10 cellular contexts compared by ENCODE assay signal in genomic region chr16:67249762-67250327, GRCh38. TPM values are rescaled to one million over a fixed set of nuclear protein-coding genes. Genes with fewer than 3 reads are reported as not detected.
DNase-seq lines count a peak whose midpoint lies in the region; ATAC-seq, FAIRE-seq and TF ChIP-seq lines count a peak whose summit lies in the region.
"Had no signal": no experiment of that assay in that cellular context is flagged by ENCODE, and none has a peak within 500 bp of the region (broad histone marks: within the 10 kb centered on the region; RNA-seq: fewer than 3 reads in every experiment).

No MANE protein-coding gene starts in this region.

- H2BK120ac ChIP-seq in IMR-90 (ENCODE audit: low read depth, low read length), result peak overlapping the region; percentile 4; the same call in 1 of the 2 replicates

- H3K9me1 ChIP-seq in IMR-90 (ENCODE audit: insufficient read depth, low read length) (peaks cover 12% of the 10 kb centered on the region), K562 (ENCODE audit: control insufficient read depth, insufficient read depth, low read length) (no peaks in the 10 kb centered on the region)

- peak overlapping the region; percentile 19; the same call in 1 of the 3 replicates for H2BK15ac ChIP-seq in IMR-90 (ENCODE audit: low read depth, low read length)

- H3K56ac ChIP-seq in IMR-90 (ENCODE audit: extremely low read depth, insufficient read depth, low read length), result no peak overlapping the region

- H3K9me3 ChIP-seq in CD8-positive, alpha-beta memory T cell (ENCODE audit: low read length), result no peaks in the 10 kb centered on the region
- no peaks in the 10 kb centered on the region for H3K9me3 ChIP-seq in IMR-90 (ENCODE audit: control insufficient read depth, insufficient read depth, low read length)
- no peaks in the 10 kb centered on the region for H3K9me3 ChIP-seq in K562 (replicated peaks; ENCODE audit: control insufficient read depth, insufficient read depth, low read depth, low read length)
- H3K9me3 ChIP-seq in heart right ventricle, result no peaks in the 10 kb centered on the region
- H3K9me3 ChIP-seq: SJSA1 had no signal

- peak; percentile 29 for FAIRE-seq in K562 (lab: Jason Lieb, UNC)

- BruUV-seq in IMR-90 (replicated peaks; lab: Mats Ljungman, UMichigan) (no TSS peak), K562 (replicated peaks; lab: Mats Ljungman, UMichigan) (no TSS peak)

- H3K23ac ChIP-seq in IMR-90 (ENCODE audit: low read depth, low read length), result peak overlapping the region; percentile 88

- peaks cover 3 to 40% of the 10 kb centered on the region in 2 experiments; a peak in 3 of 4 replicates for H3K79me1 ChIP-seq in IMR-90 (ENCODE audit: low read depth in 1 of 2, low read length in 2 of 2)

- TF ChIP-seq CTCF in IMR-90 (conservative IDR thresholded peaks at IDR 0.05; ENCODE audit: low read depth, low read length) (no peak), K562 (IDR thresholded peaks at IDR 0.05 in 2 of 3, conservative IDR thresholded peaks at IDR 0.05 in 1 of 3; ENCODE audit: insufficient read depth in 2 of 3, low read depth in 1 of 3, low read length in 3 of 3) (no peak), nephron progenitor cell (IDR thresholded peaks at IDR 0.05) (no peak), heart right ventricle (IDR thresholded peaks at IDR 0.05) (no peak)

- H3K27me3 Mint-ChIP-seq in CD8-positive, alpha-beta memory T cell, result no peaks in the 10 kb centered on the region
- peaks cover 53% of the 10 kb centered on the region for H3K27me3 Mint-ChIP-seq in nephron progenitor cell (ENCODE audit: low read depth, poor library complexity)

- POLR2A ChIA-PET in CD8-positive, alpha-beta memory T cell (lab: Charles Lee), result no interaction called here
- POLR2A ChIA-PET in IMR-90 (lab: Charles Lee; ENCODE audit: unreplicated experiment) (interaction anchor here (0.7 kb wide), 1 partner anchor 11 kb away, joined by 3 read pairs; no protein-coding TSS in a partner anchor), K562 (lab: Yijun Ruan, JAX) (interaction anchor here (1.1 kb wide), 1 partner anchor 8 kb away, joined by 3 read pairs; no protein-coding TSS in a partner anchor)

- ATAC-seq in IMR-90 (ENCODE audit: low read depth) (no peak), K562 (no peak), heart right ventricle (no peak)

- WGBS in IMR-90 (ENCODE audit: extremely low coverage in 2 of 2, insufficient read length in 1 of 2), 2 experiments, result 41% methylated on average over 6 of the region's 8 CpGs; no CpG with 5 or more reads in 1 of the 2 experiments
- 47% methylated on average over 5 of the region's 8 CpGs for WGBS in K562 (ENCODE audit: insufficient coverage, low coverage, missing lambda C conversion rate)
- 50 to 55% methylated on average over 8 of the region's 8 CpGs for WGBS in heart right ventricle, 2 donors

- H3K9me3 Mint-ChIP-seq in CD8-positive, alpha-beta memory T cell, result no peaks in the 10 kb centered on the region
- no peaks in the 10 kb centered on the region for H3K9me3 Mint-ChIP-seq in nephron progenitor cell

- H4K5ac ChIP-seq in IMR-90 (ENCODE audit: low read depth, low read length), result peak overlapping the region; percentile 66

- peak overlapping the region; percentile 51 for H3K4ac ChIP-seq in IMR-90 (ENCODE audit: low read depth, low read length)

- peaks cover 0 to 4% (median 0%) of the 10 kb centered on the region in 3 donors for H3K36me3 Mint-ChIP-seq in CD8-positive, alpha-beta memory T cell
- H3K36me3 Mint-ChIP-seq in nephron progenitor cell (ENCODE audit: low read depth), result no peaks in the 10 kb centered on the region

- TF ChIP-seq RAD21 in IMR-90 (IDR thresholded peaks at IDR 0.05; ENCODE audit: low read length) (no peak), K562 (CRISPR knock-in tag; conservative IDR thresholded peaks at IDR 0.05 in 1 of 2, IDR thresholded peaks at IDR 0.05 in 1 of 2) (no peak)

- peak overlapping the region; percentile 78 for H3K4me2 ChIP-seq in IMR-90 (ENCODE audit: low read depth, low read length)
- peak overlapping the region; percentile 76 for H3K4me2 ChIP-seq in K562 (ENCODE audit: insufficient read depth, low read length)

- H2BK20ac ChIP-seq in IMR-90 (ENCODE audit: low read depth, low read length), result 0 out of 2 replicates have a peak overlapping the region, but pooled peaks have one; percentile 0

- no peak for TF ChIP-seq EP300 in K562 (IDR thresholded peaks at IDR 0.05; ENCODE audit: low read length)

- peak overlapping the region; percentile 67 for H3K14ac ChIP-seq in IMR-90 (replicated peaks; ENCODE audit: low read depth, low read length)

- no peak overlapping the region for H2BK5ac ChIP-seq in IMR-90 (ENCODE audit: low read depth, low read length, poor library complexity, severe bottlenecking)

- in situ Hi-C loops in IMR-90 (cut with MboI; ENCODE audit: low sequenced_read_pairs) (loop anchor here (10.0 kb wide), 1 partner anchor 205 kb away; no protein-coding TSS in a partner anchor), K562 (cut with MboI) (loop anchor here (5.0 kb wide), 1 partner anchor 92 kb away; no protein-coding TSS in a partner anchor)

- H4K91ac ChIP-seq in IMR-90 (ENCODE audit: insufficient read depth, low read depth, low read length), result peak overlapping the region; percentile 30

- dilution Hi-C loops in IMR-90 (cut with HindIII; ENCODE audit: low sequenced_read_pairs, unreplicated experiment), result no loop called here

- no peak overlapping the region for H3K18ac ChIP-seq in IMR-90 (ENCODE audit: low read depth, low read length)

- H2AFZ ChIP-seq in IMR-90 (replicated peaks; ENCODE audit: low read length, poor library complexity) (peak overlapping the region; percentile 90), K562 (ENCODE audit: low read depth, low read length) (peak overlapping the region; percentile 86)

- no peaks in the 10 kb centered on the region for H3K27me3 ChIP-seq in CD8-positive, alpha-beta memory T cell (ENCODE audit: insufficient read depth, low read length, poor library complexity, severe bottlenecking)
- no peaks in the 10 kb centered on the region for H3K27me3 ChIP-seq in IMR-90 (ENCODE audit: control insufficient read depth, insufficient read depth, low read length)
- no peaks in the 10 kb centered on the region for H3K27me3 ChIP-seq in K562 (ENCODE audit: control insufficient read depth in 2 of 2, insufficient read depth in 2 of 2, low read length in 2 of 2)
- H3K27me3 ChIP-seq in heart right ventricle, result peaks cover 0 to 34% (median 0%) of the 10 kb centered on the region in 7 donors
- H3K27me3 ChIP-seq: SJSA1 had no signal

- H3K9ac ChIP-seq in IMR-90 (ENCODE audit: low read depth, low read length), result peak overlapping the region; percentile 55
- H3K9ac ChIP-seq in K562 (ENCODE audit: insufficient read depth in 1 of 2, low read depth in 2 of 2, low read length in 2 of 2), result peak overlapping the region; percentile 63 to 76; a peak in 2 of 4 replicates

- peaks cover 24% of the 10 kb centered on the region for H3K79me2 ChIP-seq in K562 (ENCODE audit: control insufficient read depth, insufficient read depth, low read length)

- peaks cover 22 to 41% (median 37%) of the 10 kb centered on the region in 3 donors for H3K4me1 Mint-ChIP-seq in CD8-positive, alpha-beta memory T cell
- H3K4me1 Mint-ChIP-seq in nephron progenitor cell, result peaks cover 35% of the 10 kb centered on the region

- peak overlapping the region; percentile 22; the same call in 1 of the 2 replicates for H2AK5ac ChIP-seq in IMR-90 (ENCODE audit: low read depth, low read length)

- H3K27ac ChIP-seq in CD8-positive, alpha-beta memory T cell (ENCODE audit: low read depth, low read length), result no peak overlapping the region
- H3K27ac ChIP-seq in IMR-90 (ENCODE audit: insufficient read depth, low read length) (no peak overlapping the region), K562 (ENCODE audit: extremely low read depth, low read depth, low read length) (no peak overlapping the region), heart right ventricle (no peak overlapping the region)

- H4K8ac ChIP-seq in IMR-90 (ENCODE audit: low read depth in 2 of 2, low read length in 2 of 2), result peak overlapping the region; percentile 35 to 83; a peak in 3 of 4 replicates

- peak overlapping the region in 2 of 8 donors; percentile 61 to 93 for H3K27ac Mint-ChIP-seq in CD8-positive, alpha-beta memory T cell
- no peak overlapping the region for H3K27ac Mint-ChIP-seq in nephron progenitor cell

- H4K20me1 ChIP-seq in IMR-90 (ENCODE audit: insufficient read depth, low read length), result no peaks in the 10 kb centered on the region; the same call in 1 of the 2 replicates
- no peaks in the 10 kb centered on the region for H4K20me1 ChIP-seq in K562 (replicated peaks; ENCODE audit: control insufficient read depth, insufficient read depth, low read length)

- CTCF ChIA-PET in CD8-positive, alpha-beta memory T cell (lab: Charles Lee), result interaction anchor here (1.0 kb wide), 1 partner anchor 10 kb away, joined by 3 read pairs; no protein-coding TSS in a partner anchor
- CTCF ChIA-PET in IMR-90 (lab: Yijun Ruan, JAX), result interaction anchor here (1.4 kb wide), 1 partner anchor 11 kb away, joined by 4 read pairs; no protein-coding TSS in a partner anchor
- CTCF ChIA-PET in K562 (lab: Yijun Ruan, JAX; ENCODE audit: low intra/inter-chr PET ratio), result no interaction called here

- no peak overlapping the region for H3K4me3 ChIP-seq in CD8-positive, alpha-beta memory T cell (ENCODE audit: low read length)
- H3K4me3 ChIP-seq in IMR-90 (ENCODE audit: insufficient read depth, low read depth, low read length), result peak overlapping the region; percentile 59
- H3K4me3 ChIP-seq in K562, result peak overlapping the region; percentile 43; the same call in 1 of the 2 replicates
- no peak overlapping the region for H3K4me3 ChIP-seq in heart right ventricle

- TF ChIP-seq POLR2A in IMR-90 (IDR thresholded peaks at IDR 0.05; ENCODE audit: low read depth, low read length) (no peak), K562 (conservative IDR thresholded peaks at IDR 0.05) (no peak)

- H2AK9ac ChIP-seq in IMR-90 (replicated peaks; ENCODE audit: low read depth, low read length, poor library complexity), result peak overlapping the region; percentile 83

- H3K36me3 ChIP-seq in CD8-positive, alpha-beta memory T cell (ENCODE audit: insufficient read depth, low read length), result no peaks in the 10 kb centered on the region
- H3K36me3 ChIP-seq in IMR-90 (ENCODE audit: control insufficient read depth, insufficient read depth, low read length) (0 out of 2 replicates have a peak, but pooled peaks cover 1% of the 10 kb centered on the region), K562 (ENCODE audit: control insufficient read depth, insufficient read depth, low read length) (peaks cover 5% of the 10 kb centered on the region; the same call in 1 of the 3 replicates), heart right ventricle (no peaks in the 10 kb centered on the region)
- H3K36me3 ChIP-seq: SJSA1 had no signal

- H3K4me1 ChIP-seq in CD8-positive, alpha-beta memory T cell (ENCODE audit: insufficient read depth, low read length), result peaks cover 33% of the 10 kb centered on the region
- H3K4me1 ChIP-seq in IMR-90 (ENCODE audit: control insufficient read depth, insufficient read depth, low read length) (peaks cover 25% of the 10 kb centered on the region), K562 (replicated peaks in 1 of 2; ENCODE audit: control insufficient read depth in 2 of 2, insufficient read depth in 2 of 2, low read length in 2 of 2) (peaks cover 29 to 53% of the 10 kb centered on the region in 2 experiments), heart right ventricle (peaks cover 5 to 42% (median 30%) of the 10 kb centered on the region in 9 donors)

- intact Hi-C loops in IMR-90 (cut with micrococcal nuclease) (loop anchor here (5.0 kb wide), 1 partner anchor 142 kb away; the partner anchor contains the start of gene TPPP3), K562 (cut with micrococcal nuclease) (loop anchor here (5.0 to 10.0 kb wide), 2 partner anchors 275 to 298 kb away; no protein-coding TSS in a partner anchor), heart right ventricle (cut with DNase I) (loop anchor here in 2 of 10 donors (5.0 kb wide), 2 partner anchors 58 to 68 kb away; partner anchors contain the start of genes E2F4 (in 1 of the 2), EXOC3L1 (in 1 of the 2) and MATCAP1 (in 1 of the 2))

- H3K4me3 Mint-ChIP-seq in CD8-positive, alpha-beta memory T cell, result peak overlapping the region; percentile 63 to 86 (median 82)
- H3K4me3 Mint-ChIP-seq in nephron progenitor cell, result peak overlapping the region; percentile 83

- peak in 1 of 5 donors; percentile 32 for DNase-seq in CD8-positive, alpha-beta memory T cell
- DNase-seq in IMR-90 (peak; percentile 35), K562 (ENCODE audit: extremely low read depth in 1 of 4, low spot score in 3 of 4) (no peak), nephron progenitor cell (no peak), HT-29 (ENCODE audit: low spot score) (no peak), medulla oblongata (ENCODE audit: extremely low spot score) (no peak), heart right ventricle (no peak), GM19240 (ENCODE audit: insufficient read length, low spot score) (no peak)
- DNase-seq: activated effector memory CD4-positive, alpha-beta T cell treated with Interleukin-2 at 50 U/mL for 16 hours had no signal

RNA-seq across cellular contexts. Expression of gene SLC9A5, which starts 1.1 kb away (rescaled TPM):
- 1 to 10 TPM; 5.2 TPM for total RNA-seq in CD8-positive, alpha-beta memory T cell
- not detected for polyA plus RNA-seq in CD8-positive, alpha-beta memory T cell
- total RNA-seq in IMR-90 (2012; rRNA removed) (1.8 and 2.5 TPM in 2 replicates), K562 (2014; rRNA removed) (1.2 and 1.6 TPM in 2 replicates), K562 (2014; rRNA removed; fragmentation: Illumina TruSeq; extraction: Trizol) (0.69 and 0.70 TPM in 2 replicates), K562 (2015; rRNA removed; fragmentation: Illumina TruSeq; extraction: Trizol) (0.72 TPM in 2 replicates), K562 (2021) (2.5 and 3.1 TPM in 2 replicates), heart right ventricle (1 to 10 TPM in 6 of 10 donors, under 1 TPM in 4; 0.71 to 2.4 (median 1.0) TPM)
- polyA plus RNA-seq in IMR-90 (2012; rRNA removed) (5.4 and 5.7 TPM in 2 replicates), K562 (2011; rRNA removed) (2.6 and 3.4 TPM in 2 replicates), K562 (2014; fragmentation: Illumina TruSeq; extraction: Trizol) (1.5 and 1.8 TPM in 2 replicates), K562 (2014; fragmentation: Nextera tagmentation; extraction: Ambion mirVana) (under 1 TPM; 0.06 to 0.07 TPM), K562 (2014; rRNA removed) (2.7 and 2.8 TPM in 2 replicates), heart right ventricle (1 to 10 TPM in 1 of 2 donors, under 1 TPM in 1; 0.26 to 1.5 TPM)
- polyA plus RNA-seq in IMR-90 (2012; cell fraction: cytosol; rRNA removed), result 2.5 and 4.1 TPM in 2 replicates
- polyA plus RNA-seq in IMR-90 (2012; cell fraction: nucleus; rRNA removed; ENCODE audit: low replicate concordance), result 56.1 and 64.8 TPM in 2 replicates
- total RNA-seq in K562 (2011; cell fraction: chromatin; rRNA removed; ENCODE audit: low replicate concordance), result 11.2 and 22.6 TPM in 2 replicates
- 13.6 and 15.5 TPM in 2 replicates for total RNA-seq in K562 (2011; cell fraction: nucleolus; rRNA removed)
- 10.0 and 10.3 TPM in 2 replicates for total RNA-seq in K562 (2011; cell fraction: nucleoplasm; rRNA removed)
- polyA plus RNA-seq in K562 (2011; cell fraction: cytosol; rRNA removed), result 1.8 and 2.4 TPM in 2 replicates
- 25.0 and 34.4 TPM in 2 replicates for polyA plus RNA-seq in K562 (2011; cell fraction: nucleus; rRNA removed)
- 2.1 and 3.4 TPM in 2 replicates for polyA plus RNA-seq in K562 (2012)
- polyA minus RNA-seq in K562 (2011; rRNA and poly(A)+ RNA removed), result 1.2 and 1.3 TPM in 2 replicates
- 0.91 and 1.5 TPM in 2 replicates for polyA minus RNA-seq in K562 (2011; cell fraction: cytosol; rRNA and poly(A)+ RNA removed)
- 4.4 and 4.7 TPM in 2 replicates for polyA minus RNA-seq in K562 (2011; cell fraction: nucleus; rRNA and poly(A)+ RNA removed)
- total RNA-seq in HT-29 (2014; rRNA removed; shearing (Covaris generic)), result 2.2 and 2.7 TPM in 2 replicates

RNA-seq across cellular contexts. Expression of gene FHOD1, which starts 2.6 kb away (rescaled TPM):
- 100 to 1,000 TPM; 111 to 117 TPM for total RNA-seq in CD8-positive, alpha-beta memory T cell
- polyA plus RNA-seq in CD8-positive, alpha-beta memory T cell, result 5.5 TPM
- total RNA-seq in IMR-90 (2012; rRNA removed) (13.1 and 13.8 TPM in 2 replicates), K562 (2014; rRNA removed) (47.9 and 57.6 TPM in 2 replicates), K562 (2014; rRNA removed; fragmentation: Illumina TruSeq; extraction: Trizol) (16.2 and 26.9 TPM in 2 replicates), K562 (2015; rRNA removed; fragmentation: Illumina TruSeq; extraction: Trizol) (21.1 and 21.8 TPM in 2 replicates), K562 (2021) (113 and 126 TPM in 2 replicates), heart right ventricle (10 to 100 TPM; 11.6 to 26.2 (median 19.1) TPM)
- polyA plus RNA-seq in IMR-90 (2012; rRNA removed) (64.0 and 71.4 TPM in 2 replicates), K562 (2011; rRNA removed) (32.3 and 65.2 TPM in 2 replicates), K562 (2014; fragmentation: Illumina TruSeq; extraction: Trizol) (48.2 and 49.9 TPM in 2 replicates), K562 (2014; fragmentation: Nextera tagmentation; extraction: Ambion mirVana) (10 to 100 TPM; 18.7 to 19.2 TPM), K562 (2014; rRNA removed) (63.0 and 63.7 TPM in 2 replicates), heart right ventricle (10 to 100 TPM; 16.6 to 71.1 TPM)
- 41.0 and 42.3 TPM in 2 replicates for polyA plus RNA-seq in IMR-90 (2012; cell fraction: cytosol; rRNA removed)
- 260 and 582 TPM in 2 replicates for polyA plus RNA-seq in IMR-90 (2012; cell fraction: nucleus; rRNA removed; ENCODE audit: low replicate concordance)
- total RNA-seq in K562 (2011; cell fraction: chromatin; rRNA removed; ENCODE audit: low replicate concordance), result 215 and 563 TPM in 2 replicates
- total RNA-seq in K562 (2011; cell fraction: nucleolus; rRNA removed), result 341 and 352 TPM in 2 replicates
- 210 and 234 TPM in 2 replicates for total RNA-seq in K562 (2011; cell fraction: nucleoplasm; rRNA removed)
- 33.8 and 42.7 TPM in 2 replicates for polyA plus RNA-seq in K562 (2011; cell fraction: cytosol; rRNA removed)
- 385 and 440 TPM in 2 replicates for polyA plus RNA-seq in K562 (2011; cell fraction: nucleus; rRNA removed)
- polyA plus RNA-seq in K562 (2012), result 73.5 and 82.7 TPM in 2 replicates
- polyA minus RNA-seq in K562 (2011; rRNA and poly(A)+ RNA removed), result 19.6 and 21.8 TPM in 2 replicates
- polyA minus RNA-seq in K562 (2011; cell fraction: cytosol; rRNA and poly(A)+ RNA removed), result 36.4 and 51.4 TPM in 2 replicates
- polyA minus RNA-seq in K562 (2011; cell fraction: nucleus; rRNA and poly(A)+ RNA removed), result 49.3 and 53.6 TPM in 2 replicates
- 49.5 and 57.7 TPM in 2 replicates for total RNA-seq in HT-29 (2014; rRNA removed; shearing (Covaris generic))

RNA-seq across cellular contexts. Expression of gene TMEM208, which starts 22.9 kb away (rescaled TPM):
- 10 to 100 TPM; 58.4 to 69.5 TPM for total RNA-seq in CD8-positive, alpha-beta memory T cell
- 83.7 TPM for polyA plus RNA-seq in CD8-positive, alpha-beta memory T cell
- total RNA-seq in IMR-90 (2012; rRNA removed), result 41.7 and 65.6 TPM in 2 replicates
- polyA plus RNA-seq in IMR-90 (2012; rRNA removed), result 66.5 and 68.8 TPM in 2 replicates
- polyA plus RNA-seq in IMR-90 (2012; cell fraction: cytosol; rRNA removed), result 73.8 and 83.8 TPM in 2 replicates
- 75.2 and 101 TPM in 2 replicates for polyA plus RNA-seq in IMR-90 (2012; cell fraction: nucleus; rRNA removed; ENCODE audit: low replicate concordance)
- total RNA-seq in K562 (2011; cell fraction: chromatin; rRNA removed; ENCODE audit: low replicate concordance), result 63.5 and 134 TPM in 2 replicates
- total RNA-seq in K562 (2011; cell fraction: nucleolus; rRNA removed), result 154 and 182 TPM in 2 replicates
- total RNA-seq in K562 (2011; cell fraction: nucleoplasm; rRNA removed), result 105 and 122 TPM in 2 replicates
- total RNA-seq in K562 (2014; rRNA removed), result 43.6 and 46.8 TPM in 2 replicates
- total RNA-seq in K562 (2014; rRNA removed; fragmentation: Illumina TruSeq; extraction: Trizol), result 25.2 and 31.8 TPM in 2 replicates
- total RNA-seq in K562 (2015; rRNA removed; fragmentation: Illumina TruSeq; extraction: Trizol), result 33.3 and 37.4 TPM in 2 replicates
- total RNA-seq in K562 (2021), result 46.5 and 54.3 TPM in 2 replicates
- polyA plus RNA-seq in K562 (2011; rRNA removed), result 55.8 and 67.8 TPM in 2 replicates
- 113 and 129 TPM in 2 replicates for polyA plus RNA-seq in K562 (2011; cell fraction: cytosol; rRNA removed)
- 65.0 and 95.7 TPM in 2 replicates for polyA plus RNA-seq in K562 (2011; cell fraction: nucleus; rRNA removed)
- 48.4 and 51.3 TPM in 2 replicates for polyA plus RNA-seq in K562 (2012)
- polyA plus RNA-seq in K562 (2014; fragmentation: Illumina TruSeq; extraction: Trizol), result 54.1 and 61.7 TPM in 2 replicates
- 100 to 1,000 TPM; 233 to 239 TPM for polyA plus RNA-seq in K562 (2014; fragmentation: Nextera tagmentation; extraction: Ambion mirVana)
- polyA plus RNA-seq in K562 (2014; rRNA removed), result 64.4 and 72.6 TPM in 2 replicates
- polyA minus RNA-seq in K562 (2011; rRNA and poly(A)+ RNA removed), result 48.1 and 54.8 TPM in 2 replicates
- polyA minus RNA-seq in K562 (2011; cell fraction: cytosol; rRNA and poly(A)+ RNA removed), result 21.3 and 27.6 TPM in 2 replicates
- 32.0 and 42.5 TPM in 2 replicates for polyA minus RNA-seq in K562 (2011; cell fraction: nucleus; rRNA and poly(A)+ RNA removed)
- total RNA-seq in HT-29 (2014; rRNA removed; shearing (Covaris generic)), result 61.2 and 67.8 TPM in 2 replicates
- total RNA-seq in heart right ventricle, result 10 to 100 TPM in 6 of 10 donors, 1 to 10 TPM in 4; 7.6 to 22.1 (median 11.7) TPM
- 10 to 100 TPM; 74.7 to 92.0 TPM for polyA plus RNA-seq in heart right ventricle

RNA-seq across cellular contexts. Expression of gene PLEKHG4, which starts 29.5 kb away (rescaled TPM):
- total RNA-seq in CD8-positive, alpha-beta memory T cell, result 10 to 100 TPM; 25.3 to 29.3 TPM
- 1.6 TPM for polyA plus RNA-seq in CD8-positive, alpha-beta memory T cell
- total RNA-seq in IMR-90 (2012; rRNA removed) (8.3 and 14.0 TPM in 2 replicates), K562 (2014; rRNA removed) (25.2 and 30.8 TPM in 2 replicates), K562 (2014; rRNA removed; fragmentation: Illumina TruSeq; extraction: Trizol) (8.4 and 12.2 TPM in 2 replicates), K562 (2015; rRNA removed; fragmentation: Illumina TruSeq; extraction: Trizol) (17.1 and 17.9 TPM in 2 replicates), K562 (2021) (32.8 and 35.4 TPM in 2 replicates), heart right ventricle (1 to 10 TPM in 4 of 10 donors, under 1 TPM in 6; 0.25 to 2.5 (median 0.61) TPM)
- polyA plus RNA-seq in IMR-90 (2012; rRNA removed) (50.7 and 56.8 TPM in 2 replicates), K562 (2011; rRNA removed) (25.3 and 38.6 TPM in 2 replicates), K562 (2014; fragmentation: Illumina TruSeq; extraction: Trizol) (14.9 and 23.8 TPM in 2 replicates), K562 (2014; fragmentation: Nextera tagmentation; extraction: Ambion mirVana) (1 to 10 TPM; 3.7 to 4.7 TPM), K562 (2014; rRNA removed) (33.5 and 36.8 TPM in 2 replicates), heart right ventricle (1 to 10 TPM; 1.3 to 2.9 TPM)
- polyA plus RNA-seq in IMR-90 (2012; cell fraction: cytosol; rRNA removed), result 15.6 and 26.1 TPM in 2 replicates
- polyA plus RNA-seq in IMR-90 (2012; cell fraction: nucleus; rRNA removed; ENCODE audit: low replicate concordance), result 214 and 556 TPM in 2 replicates
- 35.5 and 125 TPM in 2 replicates for total RNA-seq in K562 (2011; cell fraction: chromatin; rRNA removed; ENCODE audit: low replicate concordance)
- 104 and 108 TPM in 2 replicates for total RNA-seq in K562 (2011; cell fraction: nucleolus; rRNA removed)
- 56.2 and 56.3 TPM in 2 replicates for total RNA-seq in K562 (2011; cell fraction: nucleoplasm; rRNA removed)
- polyA plus RNA-seq in K562 (2011; cell fraction: cytosol; rRNA removed), result 31.4 and 51.4 TPM in 2 replicates
- 233 and 335 TPM in 2 replicates for polyA plus RNA-seq in K562 (2011; cell fraction: nucleus; rRNA removed)
- polyA plus RNA-seq in K562 (2012), result 20.8 and 43.5 TPM in 2 replicates
- 8.0 and 10.5 TPM in 2 replicates for polyA minus RNA-seq in K562 (2011; rRNA and poly(A)+ RNA removed)
- 19.2 and 26.7 TPM in 2 replicates for polyA minus RNA-seq in K562 (2011; cell fraction: cytosol; rRNA and poly(A)+ RNA removed)
- 35.8 and 36.2 TPM in 2 replicates for polyA minus RNA-seq in K562 (2011; cell fraction: nucleus; rRNA and poly(A)+ RNA removed)
- total RNA-seq in HT-29 (2014; rRNA removed; shearing (Covaris generic)), result 69.5 and 71.3 TPM in 2 replicates

RNA-seq across cellular contexts. Expression of gene ELMO3, which starts 50.9 kb away (rescaled TPM):
- total RNA-seq in CD8-positive, alpha-beta memory T cell, result 1 to 10 TPM; 5.0 to 5.3 TPM
- not detected for polyA plus RNA-seq in CD8-positive, alpha-beta memory T cell
- 0.28 and 0.36 TPM in 2 replicates for total RNA-seq in IMR-90 (2012; rRNA removed)
- polyA plus RNA-seq in IMR-90 (2012; rRNA removed), result 1.6 and 1.9 TPM in 2 replicates
- 0.70 and 0.78 TPM in 2 replicates for polyA plus RNA-seq in IMR-90 (2012; cell fraction: cytosol; rRNA removed)
- 7.2 and 21.3 TPM in 2 replicates for polyA plus RNA-seq in IMR-90 (2012; cell fraction: nucleus; rRNA removed; ENCODE audit: low replicate concordance)
- 12.1 and 42.9 TPM in 2 replicates for total RNA-seq in K562 (2011; cell fraction: chromatin; rRNA removed; ENCODE audit: low replicate concordance)
- total RNA-seq in K562 (2011; cell fraction: nucleolus; rRNA removed), result 32.0 and 40.1 TPM in 2 replicates
- 12.4 and 17.4 TPM in 2 replicates for total RNA-seq in K562 (2011; cell fraction: nucleoplasm; rRNA removed)
- total RNA-seq in K562 (2014; rRNA removed), result 1.9 and 3.1 TPM in 2 replicates
- 0.48 and 0.58 TPM in 2 replicates for total RNA-seq in K562 (2014; rRNA removed; fragmentation: Illumina TruSeq; extraction: Trizol)
- total RNA-seq in K562 (2015; rRNA removed; fragmentation: Illumina TruSeq; extraction: Trizol), result 1.5 and 1.7 TPM in 2 replicates
- 3.9 and 4.6 TPM in 2 replicates for total RNA-seq in K562 (2021)
- polyA plus RNA-seq in K562 (2011; rRNA removed), result 2.5 and 4.0 TPM in 2 replicates
- 2.2 and 3.1 TPM in 2 replicates for polyA plus RNA-seq in K562 (2011; cell fraction: cytosol; rRNA removed)
- 35.2 and 59.8 TPM in 2 replicates for polyA plus RNA-seq in K562 (2011; cell fraction: nucleus; rRNA removed)
- polyA plus RNA-seq in K562 (2012), result 3.7 and 5.7 TPM in 2 replicates
- polyA plus RNA-seq in K562 (2014; fragmentation: Illumina TruSeq; extraction: Trizol), result 0.82 and 1.3 TPM in 2 replicates
- under 1 TPM; 0.04 to 0.06 TPM for polyA plus RNA-seq in K562 (2014; fragmentation: Nextera tagmentation; extraction: Ambion mirVana)
- 5.1 and 5.2 TPM in 2 replicates for polyA plus RNA-seq in K562 (2014; rRNA removed)
- polyA minus RNA-seq in K562 (2011; rRNA and poly(A)+ RNA removed), result 0.51 and 0.53 TPM in 2 replicates
- 0.57 and 1.3 TPM in 2 replicates for polyA minus RNA-seq in K562 (2011; cell fraction: cytosol; rRNA and poly(A)+ RNA removed)
- polyA minus RNA-seq in K562 (2011; cell fraction: nucleus; rRNA and poly(A)+ RNA removed), result 5.8 and 7.3 TPM in 2 replicates
- 55.2 and 57.4 TPM in 2 replicates for total RNA-seq in HT-29 (2014; rRNA removed; shearing (Covaris generic))
- 1 to 10 TPM in 1 of 10 donors, under 1 TPM in 9; 0.19 to 1.1 (median 0.42) TPM for total RNA-seq in heart right ventricle
- polyA plus RNA-seq in heart right ventricle, result 1 to 10 TPM; 1.3 to 1.9 TPM

Comparison
In these comparisons a context has a peak if more than half of its experiments do, and no peak if none do; other contexts are left out.
1. H3K4me3 ChIP-seq: peak in IMR-90 (single experiment) and K562 (single experiment); none in CD8-positive, alpha-beta memory T cell (single experiment) and heart right ventricle (0 of 10).